Comparison of ENCODE assay signal across 9 cellular contexts in the genomic region with DNA sequence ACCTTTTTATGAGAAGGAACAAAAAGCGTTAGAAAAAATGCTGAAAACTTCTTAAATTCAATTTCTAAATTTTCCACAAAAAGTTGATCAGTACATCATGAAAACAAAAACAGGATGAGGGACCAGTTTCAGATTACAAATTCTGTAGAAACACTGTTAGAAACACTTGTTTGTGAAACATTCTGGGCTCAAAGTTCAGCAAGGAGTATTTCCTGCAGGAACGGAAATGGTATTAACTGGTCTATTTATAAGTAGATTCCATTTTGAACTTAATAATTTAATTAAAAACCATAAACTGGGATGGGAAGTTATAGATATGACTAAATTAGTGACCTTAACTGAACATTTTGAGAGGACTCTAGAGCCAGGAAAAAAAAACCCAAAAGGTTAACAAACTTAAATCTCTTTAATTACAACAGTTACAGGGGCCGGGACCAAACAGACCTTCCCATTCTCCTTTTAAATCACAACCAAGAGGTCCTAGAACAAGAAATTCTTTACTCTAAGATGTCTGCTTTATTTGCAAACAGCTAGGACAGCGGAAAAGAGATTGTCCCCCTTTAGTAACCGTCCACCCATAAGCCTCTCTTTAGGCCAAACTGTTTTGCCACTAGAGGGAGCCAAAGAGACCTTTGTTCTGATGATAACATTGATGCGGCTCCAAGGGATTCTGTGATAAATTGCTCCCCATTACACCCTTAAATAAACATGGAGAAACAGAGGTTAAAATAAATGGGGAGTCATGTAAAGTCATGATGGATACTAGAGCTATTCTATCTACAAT.
DNase-seq lines count a peak whose midpoint lies in the region; ATAC-seq and TF ChIP-seq lines count a peak whose summit lies in the region.
"Had no signal": no experiment of that assay in that cellular context is flagged by ENCODE, and none has a peak within 500 bp of the region (broad histone marks: within the 10 kb centered on the region; RNA-seq: fewer than 3 reads in every experiment).

No MANE protein-coding gene starts in this region.

- H3K27me3 Mint-ChIP-seq in CD4-positive, alpha-beta memory T cell, result no peaks in the 10 kb centered on the region
- H3K27me3 Mint-ChIP-seq in activated CD8-positive, alpha-beta T cell treated with anti-CD3 and anti-CD28 coated beads, Interleukin-2, amount 10 ng/mL, durations not matched to agents 7 days and 5 days (ENCODE audit: low read depth), result no peaks in the 10 kb centered on the region
- H3K27me3 Mint-ChIP-seq: activated B cell treated with CpG ODN at 0.5 μM for 24 hours had no signal

- H3K27ac Mint-ChIP-seq in CD4-positive, alpha-beta memory T cell, result no peak overlapping the region
- H3K27ac Mint-ChIP-seq in activated CD8-positive, alpha-beta T cell treated with anti-CD3 and anti-CD28 coated beads, Interleukin-2, amount 10 ng/mL, durations not matched to agents 7 days and 5 days, result no peak overlapping the region
- H3K27ac Mint-ChIP-seq: activated B cell treated with CpG ODN at 0.5 μM for 24 hours had no signal

- H3K4me1 ChIP-seq in CD4-positive, alpha-beta memory T cell (ENCODE audit: insufficient read depth, low read length), result no peaks in the 10 kb centered on the region

- no peak overlapping the region for H3K4me3 Mint-ChIP-seq in CD4-positive, alpha-beta memory T cell
- H3K4me3 Mint-ChIP-seq in activated CD8-positive, alpha-beta T cell treated with anti-CD3 and anti-CD28 coated beads, Interleukin-2, amount 10 ng/mL, durations not matched to agents 7 days and 5 days, result no peak overlapping the region
- H3K4me3 Mint-ChIP-seq: activated B cell treated with CpG ODN at 0.5 μM for 24 hours had no signal

- CTCF ChIA-PET in CD4-positive, alpha-beta memory T cell (lab: Charles Lee; ENCODE audit: partially characterized antibody), result interaction anchor here (0.7 to 2.2 kb wide), 5 partner anchors 8 to 1027 kb away, joined by 3 to 8 read pairs (median 6); no protein-coding TSS in a partner anchor
- CTCF ChIA-PET in activated CD8-positive, alpha-beta T cell treated with anti-CD3 and anti-CD28 coated beads, Interleukin-2, amount 10 ng/mL, durations not matched to agents 7 days and 5 days (lab: Charles Lee), result interaction anchor here (0.8 to 1.4 kb wide), 4 partner anchors 8 to 26 kb away, joined by 3 to 5 read pairs (median 3); no protein-coding TSS in a partner anchor

- H3K4me3 ChIP-seq in CD4-positive, alpha-beta memory T cell (ENCODE audit: low read length in 2 of 2), result no peak overlapping the region

- intact Hi-C loops in CD4-positive, alpha-beta memory T cell (cut with micrococcal nuclease), result no loop called here

- ATAC-seq in activated CD8-positive, alpha-beta T cell treated with anti-CD3 and anti-CD28 coated beads, Interleukin-2, amount 10 ng/mL, durations not matched to agents 7 days and 5 days, result no peak
- no peak for ATAC-seq in HG03045 (IDR thresholded peaks at IDR 0.05; ENCODE audit: unreplicated experiment)

- DNase-seq in CD4-positive, alpha-beta memory T cell, result peak in 4 of 5 donors; percentile 10 to 38 (median 22)
- DNase-seq in HT-29 (ENCODE audit: low spot score) (peak; percentile 78), kidney glomerular epithelial cell (lab: John Stamatoyannopoulos, UW) (peak; percentile 46), DMS114 treated with DMSO at 0.1 percent for 48 hours (lab: John Stamatoyannopoulos, UW; ENCODE audit: unreplicated experiment) (no peak), NOMO-1 treated with DMSO at 0.1 percent for 48 hours (lab: John Stamatoyannopoulos, UW; ENCODE audit: unreplicated experiment) (no peak)
- DNase-seq in activated CD8-positive, alpha-beta T cell treated with anti-CD3 and anti-CD28 coated beads, Interleukin-2, amount 10 ng/mL, durations not matched to agents 7 days and 5 days, result peak; percentile 35
- DNase-seq: activated B cell treated with CpG ODN at 0.5 μM for 24 hours had no signal

- H3K27me3 ChIP-seq in CD4-positive, alpha-beta memory T cell (ENCODE audit: insufficient read depth, low read length), result no peaks in the 10 kb centered on the region

- H3K36me3 Mint-ChIP-seq in CD4-positive, alpha-beta memory T cell, result no peaks in the 10 kb centered on the region
- no peaks in the 10 kb centered on the region for H3K36me3 Mint-ChIP-seq in activated CD8-positive, alpha-beta T cell treated with anti-CD3 and anti-CD28 coated beads, Interleukin-2, amount 10 ng/mL, durations not matched to agents 7 days and 5 days (ENCODE audit: low read depth)

- H3K27ac ChIP-seq in CD4-positive, alpha-beta memory T cell (ENCODE audit: low read depth, low read length), result no peak overlapping the region

- peak; percentile 80 for TF ChIP-seq CTCF in GM12874 (IDR thresholded peaks at IDR 0.05; ENCODE audit: insufficient read depth, low read depth, low read length)

- H3K4me1 Mint-ChIP-seq in CD4-positive, alpha-beta memory T cell, result peaks cover 0 to 3% (median 2%) of the 10 kb centered on the region in 4 donors
- no peaks in the 10 kb centered on the region for H3K4me1 Mint-ChIP-seq in activated CD8-positive, alpha-beta T cell treated with anti-CD3 and anti-CD28 coated beads, Interleukin-2, amount 10 ng/mL, durations not matched to agents 7 days and 5 days (ENCODE audit: low read depth)
- H3K4me1 Mint-ChIP-seq: activated B cell treated with CpG ODN at 0.5 μM for 24 hours had no signal

- H3K9me3 Mint-ChIP-seq in CD4-positive, alpha-beta memory T cell, result peaks cover 0 to 3% (median 0%) of the 10 kb centered on the region in 8 donors
- H3K9me3 Mint-ChIP-seq in activated CD8-positive, alpha-beta T cell treated with anti-CD3 and anti-CD28 coated beads, Interleukin-2, amount 10 ng/mL, durations not matched to agents 7 days and 5 days (ENCODE audit: insufficient read depth), result no peaks in the 10 kb centered on the region

- no peaks in the 10 kb centered on the region for H3K9me3 ChIP-seq in CD4-positive, alpha-beta memory T cell (ENCODE audit: control insufficient read depth in 1 of 2, low read length in 2 of 2)

- POLR2A ChIA-PET in CD4-positive, alpha-beta memory T cell (lab: Charles Lee; ENCODE audit: partially characterized antibody), result no interaction called here
- POLR2A ChIA-PET in activated CD8-positive, alpha-beta T cell treated with anti-CD3 and anti-CD28 coated beads, Interleukin-2, amount 10 ng/mL, durations not matched to agents 7 days and 5 days (lab: Charles Lee), result no interaction called here

- H3K36me3 ChIP-seq in CD4-positive, alpha-beta memory T cell (ENCODE audit: insufficient read depth, low read length), result no peaks in the 10 kb centered on the region

Comparison
In these comparisons a context has a peak if more than half of its experiments do, and no peak if none do; other contexts are left out.
1. DNase-seq: peak in CD4-positive, alpha-beta memory T cell (4 of 5), HT-29 (single experiment), activated CD8-positive, alpha-beta T cell treated with anti-CD3 and anti-CD28 coated beads, Interleukin-2, amount 10 ng/mL, durations not matched to agents 7 days and 5 days (single experiment) and kidney glomerular epithelial cell (single experiment); none in DMS114 treated with DMSO at 0.1 percent for 48 hours (single experiment) and NOMO-1 treated with DMSO at 0.1 percent for 48 hours (single experiment).